Comparison of ENCODE assay signal across 25 cellular contexts in genomic region chr20:60066438-60066823, GRCh38.
"Had no signal": no experiment of that assay in that cellular context is flagged by ENCODE, and none has a peak within 500 bp of the region (broad histone marks: within the 10 kb centered on the region; RNA-seq: fewer than 3 reads in every experiment).

No MANE protein-coding gene starts in this region.

- H3K4me1 Mint-ChIP-seq: memory B cell; stimulated activated memory B cell treated with anti-CD40 and anti-IgM and Interleukin-4, amounts not matched to agents 10 μg/mL and 1 μg/mL and 100 μg/mL, for 72 hours had no signal

- H3K9me3 Mint-ChIP-seq: activated naive CD4-positive, alpha-beta T cell treated with anti-CD3 and anti-CD28 coated beads, Interleukin-2, amount 50 U/mL, for 72 hours; activated T-cell treated with anti-CD3 and anti-CD28 coated beads, Interleukin-2, amount 50 U/mL, for 72 hours; memory B cell; neural progenitor cell; stimulated activated memory B cell treated with anti-CD40 and anti-IgM and Interleukin-4, amounts not matched to agents 10 μg/mL and 1 μg/mL and 100 μg/mL, for 72 hours; stimulated activated naive CD8-positive, alpha-beta T cell treated with anti-CD3 and anti-CD28 coated beads, Interleukin-15, amount 100 ng/mL, for 72 hours; type B pancreatic cell had no signal

- H3K4me3 Mint-ChIP-seq: activated CD4-positive, alpha-beta memory T cell treated with anti-CD3 and anti-CD28 coated beads, Interleukin-2, amount 10 ng/mL, durations not matched to agents 7 days and 5 days; activated CD4-positive, alpha-beta T cell treated with anti-CD3 and anti-CD28 coated beads, Interleukin-2, amount 10 ng/mL, durations not matched to agents 7 days and 5 days; activated T-cell treated with anti-CD3 and anti-CD28 coated beads, Interleukin-2, amount 50 U/mL, for 72 hours; memory B cell; naive thymus-derived CD4-positive, alpha-beta T cell; neural progenitor cell; stimulated activated memory B cell treated with anti-CD40 and anti-IgM and Interleukin-4, amounts not matched to agents 10 μg/mL and 1 μg/mL and 100 μg/mL, for 72 hours; stimulated activated naive CD8-positive, alpha-beta T cell treated with anti-CD3 and anti-CD28 coated beads, Interleukin-15, amount 100 ng/mL, for 72 hours; type B pancreatic cell had no signal

- H3K36me3 Mint-ChIP-seq: activated naive CD4-positive, alpha-beta T cell treated with anti-CD3 and anti-CD28 coated beads, Interleukin-2, amount 50 U/mL, for 72 hours; memory B cell; stimulated activated memory B cell treated with anti-CD40 and anti-IgM and Interleukin-4, amounts not matched to agents 10 μg/mL and 1 μg/mL and 100 μg/mL, for 72 hours; type B pancreatic cell had no signal

- H3K4me3 ChIP-seq: neural progenitor cell, uterus had no signal

- H3K27ac Mint-ChIP-seq: activated CD4-positive, alpha-beta memory T cell treated with anti-CD3 and anti-CD28 coated beads, Interleukin-2, amount 10 ng/mL, durations not matched to agents 7 days and 5 days; activated CD4-positive, alpha-beta T cell treated with anti-CD3 and anti-CD28 coated beads, Interleukin-2, amount 10 ng/mL, durations not matched to agents 7 days and 5 days; activated naive CD4-positive, alpha-beta T cell treated with anti-CD3 and anti-CD28 coated beads, Interleukin-2, amount 50 U/mL, for 72 hours; activated T-cell treated with anti-CD3 and anti-CD28 coated beads, Interleukin-2, amount 50 U/mL, for 72 hours; memory B cell; naive thymus-derived CD4-positive, alpha-beta T cell; neural progenitor cell; stimulated activated memory B cell treated with anti-CD40 and anti-IgM and Interleukin-4, amounts not matched to agents 10 μg/mL and 1 μg/mL and 100 μg/mL, for 72 hours; stimulated activated naive CD8-positive, alpha-beta T cell treated with anti-CD3 and anti-CD28 coated beads, Interleukin-15, amount 100 ng/mL, for 72 hours; type B pancreatic cell had no signal

- H3K36me3 ChIP-seq: neural progenitor cell, uterus had no signal

- ATAC-seq: activated naive CD4-positive, alpha-beta T cell treated with anti-CD3 and anti-CD28 coated beads, Interleukin-2, amount 50 U/mL, for 72 hours; activated T-cell treated with anti-CD3 and anti-CD28 coated beads, Interleukin-2, amount 50 U/mL, for 72 hours; naive thymus-derived CD4-positive, alpha-beta T cell; sciatic nerve; SK-N-SH treated with all-trans-retinoic acid at 6 μM for 48 hours; stimulated activated memory B cell treated with anti-CD40 and anti-IgM and Interleukin-4, amounts not matched to agents 10 μg/mL and 1 μg/mL and 100 μg/mL, for 72 hours; stimulated activated naive CD8-positive, alpha-beta T cell treated with anti-CD3 and anti-CD28 coated beads, Interleukin-15, amount 100 ng/mL, for 72 hours had no signal

- H3K27ac ChIP-seq: neural progenitor cell, uterus had no signal

- DNase-seq: activated CD4-positive, alpha-beta memory T cell treated with anti-CD3 and anti-CD28 coated beads, Interleukin-2, amount 10 ng/mL, durations not matched to agents 7 days and 5 days; activated CD4-positive, alpha-beta T cell treated with anti-CD3 and anti-CD28 coated beads, Interleukin-2, amount 10 ng/mL, durations not matched to agents 7 days and 5 days; activated CD4-positive, CD25-positive, alpha-beta regulatory T cell treated with anti-CD3 and anti-CD28 coated beads, Interleukin-2, amount 50 U/mL, for 72 hours; activated naive CD4-positive, alpha-beta T cell; activated T-cell treated with anti-CD3 and anti-CD28 coated beads, Interleukin-2, amount 50 U/mL, for 72 hours; dermis blood vessel endothelial cell; effector CD8-positive, alpha-beta T cell; erythroblast; midbrain; naive thymus-derived CD4-positive, alpha-beta T cell; occipital lobe; posterior cingulate gyrus; small intestine; stimulated activated CD4-positive, alpha-beta T cell treated with anti-CD3 and anti-CD28 coated beads, Interleukin-4, amount 100 ng/mL, for 24 hours; stimulated activated naive CD8-positive, alpha-beta T cell treated with anti-CD3 and anti-CD28 coated beads, Interleukin-15, amount 100 ng/mL, for 72 hours; substantia nigra; T-helper 2 cell; uterus had no signal

- H3K4me1 ChIP-seq: neural progenitor cell had no signal

- H3K27me3 Mint-ChIP-seq: activated CD4-positive, alpha-beta memory T cell treated with anti-CD3 and anti-CD28 coated beads, Interleukin-2, amount 10 ng/mL, durations not matched to agents 7 days and 5 days; activated CD4-positive, alpha-beta T cell treated with anti-CD3 and anti-CD28 coated beads, Interleukin-2, amount 10 ng/mL, durations not matched to agents 7 days and 5 days; memory B cell; stimulated activated memory B cell treated with anti-CD40 and anti-IgM and Interleukin-4, amounts not matched to agents 10 μg/mL and 1 μg/mL and 100 μg/mL, for 72 hours; stimulated activated naive CD8-positive, alpha-beta T cell treated with anti-CD3 and anti-CD28 coated beads, Interleukin-15, amount 100 ng/mL, for 72 hours had no signal

- H3K9me3 ChIP-seq: uterus had no signal

- H3K27me3 ChIP-seq: neural progenitor cell, uterus had no signal
